ENCODE assay signal across 22 cellular contexts in genomic region chr19:43101950-43102349, GRCh38. TPM values are rescaled to one million over a fixed set of nuclear protein-coding genes. Genes with fewer than 3 reads are reported as not detected.
DNase-seq lines count a peak whose midpoint lies in the region; ATAC-seq and TF ChIP-seq lines count a peak whose summit lies in the region.
"Had no signal": no experiment of that assay in that cellular context is flagged by ENCODE, and none has a peak within 500 bp of the region (broad histone marks: within the 10 kb centered on the region; RNA-seq: fewer than 3 reads in every experiment).

No MANE protein-coding gene starts in this region.

- ATAC-seq in HCT116, result peak; percentile 66
- ATAC-seq in GM18909 (IDR thresholded peaks at IDR 0.05; ENCODE audit: poor library complexity, unreplicated experiment), result no peak
- ATAC-seq in GM19395 (IDR thresholded peaks at IDR 0.05; ENCODE audit: unreplicated experiment), result no peak

- H3K79me2 ChIP-seq in HCT116 (ENCODE audit: insufficient read depth, low read length) (no peaks in the 10 kb centered on the region), OCI-LY3 (ENCODE audit: low read length) (no peaks in the 10 kb centered on the region)

- TF ChIP-seq CTCF in AG10803 (conservative IDR thresholded peaks at IDR 0.05; ENCODE audit: low read length), result peak; percentile 29
- TF ChIP-seq CTCF in HCT116 (IDR thresholded peaks at IDR 0.05 in 2 of 3, conservative IDR thresholded peaks at IDR 0.05 in 1 of 3; ENCODE audit: borderline replicate concordance in 1 of 3, insufficient read depth in 1 of 3, low read depth in 2 of 3, low read length in 2 of 3), result peak; percentile 36 to 62 (median 42); a peak in 5 of 6 replicates
- TF ChIP-seq CTCF in OCI-LY3 (IDR thresholded peaks at IDR 0.05; ENCODE audit: low read depth, low read length), result peak; percentile 39
- peak; percentile 12 for TF ChIP-seq CTCF in cardiac fibroblast (IDR thresholded peaks at IDR 0.05; ENCODE audit: low read depth, low read length)
- no peak for TF ChIP-seq CTCF in brain microvascular endothelial cell (IDR thresholded peaks at IDR 0.05; ENCODE audit: low read depth, low read length, missing control alignments)

- H3K9me3 ChIP-seq in HCT116 (ENCODE audit: control insufficient read depth in 1 of 2, insufficient read depth in 1 of 2, low read depth in 1 of 2, low read length in 2 of 2), result no peaks in the 10 kb centered on the region
- H3K9me3 ChIP-seq in OCI-LY3 (ENCODE audit: insufficient read depth, low read length), result no peaks in the 10 kb centered on the region
- H3K9me3 ChIP-seq: BE2C, SJCRH30 had no signal

- H3K4me3 ChIP-seq in AG10803 (ENCODE audit: low read length) (no peak overlapping the region), HCT116 (replicated peaks in 1 of 2; ENCODE audit: low read depth in 1 of 2, low read length in 2 of 2) (no peak overlapping the region), OCI-LY3 (ENCODE audit: low read length) (no peak overlapping the region), cardiac fibroblast (replicated peaks in 1 of 2; ENCODE audit: low read depth in 2 of 2, low read length in 2 of 2) (no peak overlapping the region), brain microvascular endothelial cell (ENCODE audit: low read depth, low read length) (no peak overlapping the region)
- H3K4me3 ChIP-seq: SJCRH30 had no signal

- BruUV-seq in HCT116 (replicated peaks; lab: Mats Ljungman, UMichigan), result no TSS peak

- no peaks in the 10 kb centered on the region for H4K20me1 ChIP-seq in HCT116 (ENCODE audit: insufficient read depth)
- no peaks in the 10 kb centered on the region for H4K20me1 ChIP-seq in OCI-LY3 (ENCODE audit: insufficient read depth, low read length)

- H3K4me2 ChIP-seq in HCT116 (ENCODE audit: low read length) (no peak overlapping the region), OCI-LY3 (ENCODE audit: low read length) (no peak overlapping the region)

- DNase-seq in AG10803 (ENCODE audit: low read depth) (no peak), HCT116 (ENCODE audit: low read depth, low spot score) (no peak), cardiac fibroblast (ENCODE audit: low read depth in 2 of 2) (no peak), brain microvascular endothelial cell (no peak)
- no peak for DNase-seq in stimulated activated CD4-positive, alpha-beta T cell treated with anti-CD3 and anti-CD28 coated beads, Interleukin-4, amount 100 ng/mL, for 4 hours
- DNase-seq: BE2C; Calu3; CD4-positive, alpha-beta T cell; GOT3; MV-4-11; NCI-H1417; NCI-H187; NCI-H2107; NCI-H510A; NCI-H748 treated with DMSO at 0.1 percent for 48 hours; NK-92 treated with Interleukin-12 subunit alpha and Interleukin-12 subunit beta, amount 100 ng/mL, for 24 hours; SJCRH30 had no signal

- intact Hi-C loops in HCT116 (cut with micrococcal nuclease), result loop anchor here (5.0 to 10.0 kb wide), 3 partner anchors 90 to 307 kb away; partner anchors contain the start of gene PSG4

- H3K9ac ChIP-seq in HCT116 (ENCODE audit: low read length) (no peak overlapping the region), OCI-LY3 (ENCODE audit: low read length) (no peak overlapping the region)

- H3K4me1 ChIP-seq in HCT116 (ENCODE audit: control insufficient read depth in 1 of 2, insufficient read depth in 2 of 2, low read length in 2 of 2) (no peaks in the 10 kb centered on the region), OCI-LY3 (ENCODE audit: low read length) (no peaks in the 10 kb centered on the region)
- H3K4me1 ChIP-seq: BE2C, SJCRH30 had no signal

- H2AFZ ChIP-seq in HCT116 (ENCODE audit: low read depth, low read length, poor library complexity, severe bottlenecking) (no peak overlapping the region), OCI-LY3 (ENCODE audit: low read depth, low read length) (no peak overlapping the region)

- H3K27me3 ChIP-seq in HCT116 (ENCODE audit: insufficient read depth, low read length) (no peaks in the 10 kb centered on the region), OCI-LY3 (ENCODE audit: low read depth, low read length) (no peaks in the 10 kb centered on the region), brain microvascular endothelial cell (replicated peaks) (no peaks in the 10 kb centered on the region)
- H3K27me3 ChIP-seq: BE2C, SJCRH30 had no signal

- RAD21 ChIA-PET in HCT116 (lab: Charles Lee; ENCODE audit: low non-redundant PET in 1 of 2, low total read pairs in 2 of 2, uncharacterized antibody in 2 of 2, unreplicated experiment in 2 of 2), result no interaction called here

- H3K9me2 ChIP-seq in HCT116 (ENCODE audit: insufficient read depth), result no peaks in the 10 kb centered on the region

- H3K36me3 ChIP-seq in HCT116 (ENCODE audit: control insufficient read depth in 1 of 2, insufficient read depth in 2 of 2, low read length in 2 of 2), result no peaks in the 10 kb centered on the region
- H3K36me3 ChIP-seq in OCI-LY3 (replicated peaks; ENCODE audit: low read depth, low read length), result no peaks in the 10 kb centered on the region
- H3K36me3 ChIP-seq in brain microvascular endothelial cell (replicated peaks), result no peaks in the 10 kb centered on the region
- H3K36me3 ChIP-seq: BE2C, SJCRH30 had no signal

- H3K27ac ChIP-seq in HCT116 (ENCODE audit: low read depth, low read length) (no peak overlapping the region), OCI-LY3 (ENCODE audit: low read length) (no peak overlapping the region), brain microvascular endothelial cell (no peak overlapping the region)
- H3K27ac ChIP-seq: SJCRH30 had no signal

- peak; percentile 43 for TF ChIP-seq RAD21 in HCT116 (IDR thresholded peaks at IDR 0.05; ENCODE audit: low read depth)

- in situ Hi-C loops in brain microvascular endothelial cell (cut with HindIII; ENCODE audit: low pct_ligation_motif_present, low sequenced_read_pairs), result no loop called here

- CTCF ChIA-PET in HCT116 (lab: Charles Lee), result interaction anchor here (0.9 to 1.3 kb wide), 8 partner anchors 17 to 308 kb away, joined by 3 to 5 read pairs (median 3); no protein-coding TSS in a partner anchor

- POLR2A ChIA-PET in HCT116 (lab: Charles Lee), result no interaction called here

- no peak for TF ChIP-seq POLR2A in HCT116 (IDR thresholded peaks at IDR 0.05; ENCODE audit: borderline replicate concordance, extremely low read depth, insufficient read depth, insufficient read length)

TF ChIP-seq in HCT116, 20 proteins besides CTCF, POLR2A, EP300 and RAD21:
- TF ChIP-seq EZH2 (IDR thresholded peaks at IDR 0.05) (no peak), ZFX (IDR thresholded peaks at IDR 0.05) (no peak), ELF1 (IDR thresholded peaks at IDR 0.05; ENCODE audit: borderline replicate concordance, low read depth) (no peak), ATF3 (IDR thresholded peaks at IDR 0.05) (no peak), SP1 (IDR thresholded peaks at IDR 0.05; ENCODE audit: low read depth) (no peak), CEBPB (IDR thresholded peaks at IDR 0.05; ENCODE audit: low read depth) (no peak), JUND (IDR thresholded peaks at IDR 0.05) (no peak), SIN3A (IDR thresholded peaks at IDR 0.05; ENCODE audit: low read depth) (no peak)

RNA-seq across cellular contexts. Expression of gene PSG2, which starts 19.4 kb away (rescaled TPM):
- not detected for total RNA-seq in HCT116 (2021; ENCODE audit: unreplicated experiment)
- polyA plus RNA-seq in HCT116 (2012), result not detected in 2 replicates
- total RNA-seq: Calu3; CD4-positive, alpha-beta T cell; LHCN-M2; SJCRH30 had no signal
- polyA plus RNA-seq: IgD-negative memory B cell had no signal
